ENCODE assay signal across 31 cellular contexts in genomic region chr3:70086336-70086735, GRCh38.
"Had no signal": no experiment of that assay in that cellular context is flagged by ENCODE, and none has a peak within 500 bp of the region (broad histone marks: within the 10 kb centered on the region; RNA-seq: fewer than 3 reads in every experiment).

No MANE protein-coding gene starts in this region.

- H3K27ac ChIP-seq: Peyer's patch, SJCRH30, SK-N-MC had no signal

- H3K4me1 ChIP-seq: Peyer's patch, SJCRH30 had no signal

- H3K36me3 ChIP-seq: MG63, Peyer's patch, SJCRH30 had no signal

- H3K9me3 ChIP-seq: MG63, Peyer's patch, SJCRH30 had no signal

- DNase-seq: KG1, MG63, NCI-H1048, NCI-H1092 treated with DMSO at 0.1 percent for 48 hours, NCI-H1105 treated with DMSO at 0.1 percent for 48 hours, NCI-H1417, NCI-H1436, NCI-H146, NCI-H1694, NCI-H187, NCI-H1930, NCI-H2029 treated with DMSO at 0.1 percent for 48 hours, NCI-H2081 treated with DMSO at 0.1 percent for 48 hours, NCI-H2107, NCI-H2171, NCI-H226, NCI-H510A treated with DMSO at 0.1 percent for 48 hours, NCI-H526, NCI-H69, NCI-H748 treated with DMSO at 0.1 percent for 48 hours, NCI-H82, OCI-M1, PC-3, Peyer's patch, Right ventricle myocardium superior, RPMI8226, SIG-M5, SJCRH30 had no signal

- H3K4me3 ChIP-seq: K562, MG63, Peyer's patch, SJCRH30, SK-N-MC had no signal

- ATAC-seq: K562, PC-3, SK-N-SH treated with all-trans-retinoic acid at 6 μM for 48 hours had no signal

- H3K27me3 ChIP-seq: MG63, Peyer's patch, SJCRH30 had no signal
